In genomic region chr1:143563761-143564160, GRCh38 we compare ENCODE assay signal across 7 cellular contexts.
DNase-seq lines count a peak whose midpoint lies in the region; TF ChIP-seq lines count a peak whose summit lies in the region.
"Not testable (repeated sequence)": the region's sequence is repeated elsewhere in the genome, so short reads cannot be mapped to it uniquely, and the experiment has no call there.

No MANE protein-coding gene starts in this region.

- H3K36me3 ChIP-seq in Caco-2 (ENCODE audit: control insufficient read depth, insufficient read depth, low read length); HUES6 (ENCODE audit: control insufficient read depth, insufficient read depth, low read length); NT2/D1 (ENCODE audit: insufficient read depth, insufficient read length, low read length); iPS DF 6.9 (ENCODE audit: control insufficient read depth, insufficient read depth, low read length); iPS-20b (ENCODE audit: insufficient read depth, low read depth, low read length); parathyroid adenoma (ENCODE audit: control insufficient read depth, insufficient read depth, low read length): not testable (repeated sequence)

- peak overlapping the region; percentile 16 for H3K4me3 Mint-ChIP-seq in Caco-2 (ENCODE audit: unreplicated experiment)
- peak overlapping the region; percentile 83 for H3K4me3 Mint-ChIP-seq in endothelial cell (ENCODE audit: unreplicated experiment)

- no CpG with 5 or more reads among the region's 20 CpGs for WGBS in iPS DF 6.9 (ENCODE audit: insufficient coverage, insufficient read length)

- not testable (repeated sequence) for H3K79me2 ChIP-seq in parathyroid adenoma

- not testable (repeated sequence) for H2AFZ ChIP-seq in parathyroid adenoma

- not testable (repeated sequence) for H3K27me3 ChIP-seq in Caco-2 (replicated peaks; ENCODE audit: control insufficient read depth, insufficient read depth, low read length); HUES6 (ENCODE audit: control insufficient read depth, insufficient read depth, low read length); NT2/D1 (ENCODE audit: insufficient read depth, insufficient read length); iPS DF 6.9 (ENCODE audit: control insufficient read depth, insufficient read depth, low read length); iPS-20b (ENCODE audit: insufficient read depth, low read length); parathyroid adenoma (ENCODE audit: control insufficient read depth, insufficient read depth, low read length)

- not testable (repeated sequence) for H3K4me1 ChIP-seq in Caco-2; HUES6 (ENCODE audit: control insufficient read depth, insufficient read depth, low read length); NT2/D1 (ENCODE audit: insufficient read depth, insufficient read length); iPS DF 6.9 (ENCODE audit: control insufficient read depth, insufficient read depth, low read length); iPS-20b (ENCODE audit: insufficient read depth, low read length); parathyroid adenoma

- H3K4me2 ChIP-seq in parathyroid adenoma (ENCODE audit: low read length) = peak overlapping the region; percentile 35

- not testable (repeated sequence) for H3K9me3 ChIP-seq in Caco-2; NT2/D1 (ENCODE audit: insufficient read depth, low read length); iPS DF 6.9 (ENCODE audit: control insufficient read depth, insufficient read depth, low read length); iPS-20b (ENCODE audit: insufficient read depth, low read depth, low read length); parathyroid adenoma (ENCODE audit: control insufficient read depth, low read length)
- peaks cover 15% of the 10 kb centered on the region; the same call in 1 of the 2 replicates for H3K9me3 ChIP-seq in HUES6 (ENCODE audit: control insufficient read depth, insufficient read depth, low read depth, low read length)

- H3K4me1 Mint-ChIP-seq in Caco-2 (ENCODE audit: low read depth, unreplicated experiment); endothelial cell (ENCODE audit: unreplicated experiment): not testable (repeated sequence)

- intact Hi-C loops in Caco-2 (cut with micrococcal nuclease; ENCODE audit: unreplicated experiment) = not testable (repeated sequence)

- not testable (repeated sequence) for H3K27ac ChIP-seq in HUES6 (ENCODE audit: low read depth, low read length); iPS DF 6.9 (ENCODE audit: low read length); iPS-20b (ENCODE audit: low read length); parathyroid adenoma

- not testable (repeated sequence) for H3K27ac Mint-ChIP-seq in Caco-2 (ENCODE audit: unreplicated experiment); endothelial cell (ENCODE audit: unreplicated experiment)

- POLR2A ChIA-PET in Caco-2 (lab: Charles Lee) = not testable (repeated sequence)

- H3K9ac ChIP-seq in HUES6 (ENCODE audit: low read length) (peak overlapping the region; percentile 72), iPS-20b (ENCODE audit: low read depth, low read length) (peak overlapping the region; percentile 58; the same call in 1 of the 2 replicates)
- not testable (repeated sequence) for H3K9ac ChIP-seq in NT2/D1 (ENCODE audit: insufficient read length, low read depth); parathyroid adenoma

- DNase-seq in Caco-2; NT2/D1 (ENCODE audit: low read depth, low spot score); endothelial cell (ENCODE audit: low spot score); iPS DF 6.9 (ENCODE audit: low read depth, low spot score): not testable (repeated sequence)

- BruUV-seq in Caco-2 (replicated peaks; lab: Mats Ljungman, UMichigan) = not testable (repeated sequence)

- H3K27me3 Mint-ChIP-seq in Caco-2 (ENCODE audit: insufficient read depth, unreplicated experiment); endothelial cell (ENCODE audit: unreplicated experiment): not testable (repeated sequence)

- not testable (repeated sequence) for TF ChIP-seq CTCF in Caco-2 (IDR thresholded peaks at IDR 0.05; ENCODE audit: insufficient read depth in 1 of 2, low read depth in 1 of 2, low read length in 1 of 2, severe bottlenecking in 1 of 2, unreplicated experiment in 1 of 2); endothelial cell (IDR thresholded peaks at IDR 0.05; ENCODE audit: unreplicated experiment); parathyroid adenoma (IDR thresholded peaks at IDR 0.05)

- H3K36me3 Mint-ChIP-seq in Caco-2 (ENCODE audit: insufficient read depth, unreplicated experiment); endothelial cell (ENCODE audit: low read depth, unreplicated experiment): not testable (repeated sequence)

- H3K9me3 Mint-ChIP-seq in Caco-2 (ENCODE audit: unreplicated experiment); endothelial cell (ENCODE audit: unreplicated experiment): not testable (repeated sequence)

- H3K4me3 ChIP-seq in Caco-2 (ENCODE audit: low read depth, low read length) = not testable (repeated sequence)
- H3K4me3 ChIP-seq in HUES6 (ENCODE audit: low read depth, low read length) = peak overlapping the region; percentile 65
- peak overlapping the region; percentile 11 for H3K4me3 ChIP-seq in NT2/D1 (ENCODE audit: insufficient read length, low read depth)
- H3K4me3 ChIP-seq in iPS DF 6.9 (ENCODE audit: low read length) = peak overlapping the region; percentile 33; the same call in 1 of the 2 replicates
- peak overlapping the region; percentile 61 for H3K4me3 ChIP-seq in iPS-20b (ENCODE audit: low read length)
- H3K4me3 ChIP-seq in parathyroid adenoma (ENCODE audit: low read depth, low read length) = peak overlapping the region; percentile 46

- CTCF ChIA-PET in Caco-2 (lab: Charles Lee) = not testable (repeated sequence)
